ENCODE assay signal across 8 cellular contexts in the genomic region with DNA sequence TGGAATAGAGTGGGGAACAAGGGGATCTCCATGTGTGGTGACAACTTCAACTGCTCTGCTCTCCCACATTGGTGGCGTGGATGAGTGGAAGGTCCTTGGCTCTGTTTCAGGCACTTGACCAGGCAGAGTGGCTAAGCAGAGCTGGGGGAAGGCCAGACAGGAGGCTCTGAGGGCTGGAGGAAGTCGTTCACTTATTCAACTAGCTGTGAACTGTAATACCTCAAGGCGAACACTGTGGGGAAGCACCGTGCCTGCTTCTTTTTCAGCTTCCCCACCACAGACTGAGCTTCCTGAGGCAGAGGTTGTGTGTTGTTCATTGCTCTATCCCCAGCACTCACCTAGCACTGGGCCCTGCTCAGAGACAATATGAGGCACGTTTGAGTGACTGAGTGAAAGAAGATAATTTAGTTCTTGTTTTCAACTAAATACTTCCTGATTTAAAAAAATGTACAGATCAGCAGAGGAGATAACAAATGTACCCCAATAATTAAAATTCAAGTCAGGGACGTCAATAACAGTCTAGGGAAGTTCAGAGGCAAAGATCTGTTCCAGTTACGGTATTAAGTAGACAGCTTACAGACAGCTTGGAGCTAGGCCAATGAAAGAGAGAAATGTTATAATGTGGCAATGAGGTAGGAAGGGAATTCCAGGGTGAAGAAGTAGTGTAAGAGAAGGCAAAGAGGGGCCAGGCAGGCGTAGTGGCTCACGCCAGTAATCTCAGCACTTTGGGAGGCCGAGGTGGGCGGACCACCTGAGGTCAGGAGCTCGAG. TPM values are rescaled to one million over a fixed set of nuclear protein-coding genes. Genes with fewer than 3 reads are reported as not detected.
A peak's percentile ranks its signal among the peaks of the same experiment; 100 is the strongest.
DNase-seq lines count a peak whose midpoint lies in the region; ATAC-seq and TF ChIP-seq lines count a peak whose summit lies in the region.

No MANE protein-coding gene starts in this region.

- no peak overlapping the region for H2BK5ac ChIP-seq in neuronal stem cell (ENCODE audit: low read length)

- POLR2A ChIA-PET in A673 (lab: Charles Lee; ENCODE audit: low non-redundant PET) = no interaction called here

- TF ChIP-seq EP300 in upper lobe of left lung (IDR thresholded peaks at IDR 0.05) = no peak

- H3K36me3 ChIP-seq in A673 (ENCODE audit: insufficient read depth, low read length, poor library complexity, severe bottlenecking) (no peaks in the 10 kb centered on the region), neuronal stem cell (replicated peaks in 1 of 2; ENCODE audit: control insufficient read depth in 2 of 2, insufficient read depth in 2 of 2, low read length in 2 of 2) (no peaks in the 10 kb centered on the region), upper lobe of left lung (no peaks in the 10 kb centered on the region)

- H3K4me3 ChIP-seq in A673 (ENCODE audit: low read depth, low read length, poor library complexity, severe bottlenecking) (no peak overlapping the region), neuronal stem cell (ENCODE audit: low read length in 2 of 2) (no peak overlapping the region), upper lobe of left lung (no peak overlapping the region)

- H3K4me1 ChIP-seq in A673 (ENCODE audit: insufficient read depth, low read length, poor library complexity, severe bottlenecking) = peaks cover 26% of the 10 kb centered on the region
- peaks cover 17 to 25% of the 10 kb centered on the region in 2 donors for H3K4me1 ChIP-seq in neuronal stem cell (ENCODE audit: control insufficient read depth in 2 of 2, insufficient read depth in 1 of 2, low read depth in 1 of 2, low read length in 2 of 2)
- peaks cover 39 to 68% (median 58%) of the 10 kb centered on the region in 4 donors for H3K4me1 ChIP-seq in upper lobe of left lung

- DNase-seq in A673 (ENCODE audit: low spot score) = peak; percentile 83
- DNase-seq in KG1 (lab: John Stamatoyannopoulos, UW) = peak; percentile 70
- peak; percentile 86 for DNase-seq in RKO (ENCODE audit: low spot score)
- DNase-seq in activated T-cell treated with anti-CD3 and anti-CD28 coated beads, Interleukin-2, amount 50 U/mL, for 48 hours = peak; percentile 71 to 75
- peak; percentile 74 for DNase-seq in fibroblast of gingiva (ENCODE audit: low read depth)
- no peak for DNase-seq in neuronal stem cell (ENCODE audit: low spot score)
- peak in 1 of 2 donors; percentile 91 for DNase-seq in upper lobe of left lung

- no peaks in the 10 kb centered on the region for H3K9me3 ChIP-seq in A673 (ENCODE audit: low read depth, low read length, poor library complexity, severe bottlenecking)
- no peaks in the 10 kb centered on the region for H3K9me3 ChIP-seq in neuronal stem cell (replicated peaks in 1 of 2; ENCODE audit: control insufficient read depth in 2 of 2, insufficient read depth in 1 of 2, low read depth in 1 of 2, low read length in 2 of 2)
- no peaks in the 10 kb centered on the region for H3K9me3 ChIP-seq in upper lobe of left lung

- TF ChIP-seq POLR2A in upper lobe of left lung (IDR thresholded peaks at IDR 0.05) = peak in 1 of 4 donors; percentile 22

- no CpG with 5 or more reads among the region's 12 CpGs for WGBS in neuronal stem cell (ENCODE audit: extremely low coverage in 2 of 2, insufficient read length in 2 of 2, insufficient replicate concordance in 1 of 2), 2 donors
- WGBS in upper lobe of left lung, 2 donors = 25 to 31% methylated on average over 12 of the region's 12 CpGs

- H4K8ac ChIP-seq in neuronal stem cell (ENCODE audit: low read depth, low read length) = no peak overlapping the region

- peak overlapping the region; percentile 52 for H3K27ac ChIP-seq in A673 (ENCODE audit: low read depth, low read length, poor library complexity, severe bottlenecking)
- no peak overlapping the region for H3K27ac ChIP-seq in neuronal stem cell (replicated peaks; ENCODE audit: low read length)
- H3K27ac ChIP-seq in upper lobe of left lung = peak overlapping the region; percentile 55 to 69 (median 60)

- H2AK5ac ChIP-seq in neuronal stem cell (ENCODE audit: low read depth, low read length) = no peak overlapping the region

- H2AFZ ChIP-seq in neuronal stem cell (ENCODE audit: low read length) = no peak overlapping the region

- intact Hi-C loops in A673 (cut with micrococcal nuclease; ENCODE audit: unreplicated experiment) = loop anchor here (2.0 to 5.0 kb wide), 2 partner anchors 73 to 147 kb away; partner anchors contain the start of gene NUFIP2

- no peak overlapping the region for H2BK12ac ChIP-seq in neuronal stem cell (ENCODE audit: low read length)

- H3K4me2 ChIP-seq in neuronal stem cell (ENCODE audit: insufficient read depth, low read length, poor library complexity, severe bottlenecking) = no peak overlapping the region

- no peak overlapping the region for H3K23ac ChIP-seq in neuronal stem cell (ENCODE audit: low read depth, low read length, poor library complexity)

- no peak overlapping the region for H2BK15ac ChIP-seq in neuronal stem cell (ENCODE audit: low read length)

- BruUV-seq in A673 (replicated peaks; lab: Mats Ljungman, UMichigan) = no TSS peak

- peak; percentile 64 for TF ChIP-seq CTCF in A673 (conservative IDR thresholded peaks at IDR 0.05; ENCODE audit: low read depth, low read length)
- peak; percentile 56 to 86 (median 81) for TF ChIP-seq CTCF in upper lobe of left lung (IDR thresholded peaks at IDR 0.05)

- H2BK120ac ChIP-seq in neuronal stem cell (ENCODE audit: low read depth, low read length) = no peak overlapping the region

- CTCF ChIA-PET in A673 (lab: Charles Lee) = interaction anchor here (0.6 to 2.2 kb wide), 15 partner anchors 17 to 446 kb away, joined by 3 to 21 read pairs (median 4); partner anchors contain the start of genes MYO18A and TLCD1

- no peaks in the 10 kb centered on the region for H3K27me3 ChIP-seq in A673 (replicated peaks; ENCODE audit: insufficient read depth, low read depth, low read length, poor library complexity)
- H3K27me3 ChIP-seq in neuronal stem cell (ENCODE audit: control insufficient read depth in 3 of 3, insufficient read depth in 3 of 3, low read depth in 1 of 3, low read length in 3 of 3) = no peaks in the 10 kb centered on the region
- no peaks in the 10 kb centered on the region for H3K27me3 ChIP-seq in upper lobe of left lung

- no peak overlapping the region for H3K14ac ChIP-seq in neuronal stem cell (ENCODE audit: low read length)

- ATAC-seq in GM18502 (IDR thresholded peaks at IDR 0.05; ENCODE audit: poor library complexity, unreplicated experiment) (peak; percentile 45), upper lobe of left lung (ENCODE audit: low FRiP score in 2 of 2) (peak; percentile 57 to 78)

- H3K18ac ChIP-seq in neuronal stem cell (ENCODE audit: low read length) = no peak overlapping the region

- no peak overlapping the region for H3K4ac ChIP-seq in neuronal stem cell (ENCODE audit: low read length)

- H3K79me1 ChIP-seq in neuronal stem cell (ENCODE audit: low read depth, low read length) = no peaks in the 10 kb centered on the region

- no peak overlapping the region for H4K91ac ChIP-seq in neuronal stem cell (ENCODE audit: low read depth, low read length, poor library complexity)

- peak overlapping the region; percentile 31 for H3K9ac ChIP-seq in neuronal stem cell (ENCODE audit: low read depth, low read length, poor library complexity)

RNA-seq across cellular contexts. Expression of gene MYO18A, which starts 34.7 kb away (rescaled TPM):
- 26.6 and 36.6 TPM in 2 replicates for total RNA-seq in A673 (2021)
- polyA plus RNA-seq in neuronal stem cell (2013, experiment 1 of 2) = 12.3 TPM
- polyA plus RNA-seq in neuronal stem cell (2013, experiment 2 of 2) = 12.3 TPM
- total RNA-seq in upper lobe of left lung = 100 to 1,000 TPM in 1 of 6 donors, 10 to 100 TPM in 5; 37.4 to 214 (median 67.4) TPM
